In genomic region chr4:2944882-2945526, GRCh38 we compare ENCODE assay signal across 20 cellular contexts. TPM values are rescaled to one million over a fixed set of nuclear protein-coding genes. Genes with fewer than 3 reads are reported as not detected.
A peak's percentile ranks its signal among the peaks of the same experiment; 100 is the strongest.
DNase-seq lines count a peak whose midpoint lies in the region; ATAC-seq, FAIRE-seq and TF ChIP-seq lines count a peak whose summit lies in the region.
"Had no signal": no experiment of that assay in that cellular context is flagged by ENCODE, and none has a peak within 500 bp of the region (broad histone marks: within the 10 kb centered on the region; RNA-seq: fewer than 3 reads in every experiment).

No MANE protein-coding gene starts in this region.

- H3K9me3 Mint-ChIP-seq in activated naive CD8-positive, alpha-beta T cell treated with anti-CD3 and anti-CD28 coated beads, Interleukin-2, amount 10 ng/mL, durations not matched to agents 7 days and 5 days = no peaks in the 10 kb centered on the region
- no peaks in the 10 kb centered on the region for H3K9me3 Mint-ChIP-seq in activated naive CD8-positive, alpha-beta T cell treated with anti-CD3 and anti-CD28 coated beads for 36 hours
- H3K9me3 Mint-ChIP-seq: HFFc6 had no signal

- no peak overlapping the region for H3K27ac Mint-ChIP-seq in activated naive CD8-positive, alpha-beta T cell treated with anti-CD3 and anti-CD28 coated beads, Interleukin-2, amount 10 ng/mL, durations not matched to agents 7 days and 5 days
- no peak overlapping the region for H3K27ac Mint-ChIP-seq in activated naive CD8-positive, alpha-beta T cell treated with anti-CD3 and anti-CD28 coated beads for 36 hours
- H3K27ac Mint-ChIP-seq: HFFc6 had no signal

- CTCF ChIA-PET in K562 (lab: Yijun Ruan, JAX; ENCODE audit: low intra/inter-chr PET ratio) = interaction anchor here (0.6 kb wide), 1 partner anchor 10 kb away, joined by 3 read pairs; no protein-coding TSS in a partner anchor

- H3K9me3 ChIP-seq in Peyer's patch = no peaks in the 10 kb centered on the region
- no peaks in the 10 kb centered on the region for H3K9me3 ChIP-seq in K562 (replicated peaks; ENCODE audit: control insufficient read depth, insufficient read depth, low read depth, low read length)
- H3K9me3 ChIP-seq in spleen = no peaks in the 10 kb centered on the region

- TF ChIP-seq CTCF in Peyer's patch (IDR thresholded peaks at IDR 0.05) (no peak), K562 (IDR thresholded peaks at IDR 0.05 in 2 of 3, conservative IDR thresholded peaks at IDR 0.05 in 1 of 3; ENCODE audit: insufficient read depth in 2 of 3, low read depth in 1 of 3, low read length in 3 of 3) (no peak), spleen (IDR thresholded peaks at IDR 0.05 in 8 of 11, conservative IDR thresholded peaks at IDR 0.05 in 3 of 11) (no peak)

- H3K27me3 Mint-ChIP-seq in activated naive CD8-positive, alpha-beta T cell treated with anti-CD3 and anti-CD28 coated beads, Interleukin-2, amount 10 ng/mL, durations not matched to agents 7 days and 5 days = no peaks in the 10 kb centered on the region
- no peaks in the 10 kb centered on the region for H3K27me3 Mint-ChIP-seq in activated naive CD8-positive, alpha-beta T cell treated with anti-CD3 and anti-CD28 coated beads for 36 hours

- no peak for ATAC-seq in activated naive CD8-positive, alpha-beta T cell treated with anti-CD3 and anti-CD28 coated beads, Interleukin-2, amount 10 ng/mL, durations not matched to agents 7 days and 5 days (ENCODE audit: low read depth)
- no peak for ATAC-seq in K562
- ATAC-seq: Right ventricle myocardium inferior had no signal

- H3K27me3 ChIP-seq in Peyer's patch = no peaks in the 10 kb centered on the region
- no peaks in the 10 kb centered on the region for H3K27me3 ChIP-seq in K562 (ENCODE audit: control insufficient read depth in 2 of 2, insufficient read depth in 2 of 2, low read length in 2 of 2)
- H3K27me3 ChIP-seq in spleen (replicated peaks in 1 of 7) = no peaks in the 10 kb centered on the region

- BruUV-seq in K562 (replicated peaks; lab: Mats Ljungman, UMichigan) = TSS peak; percentile 27

- FAIRE-seq in K562 (lab: Jason Lieb, UNC) = no peak
- FAIRE-seq: H1 had no signal

- peaks cover 11% of the 10 kb centered on the region for H3K4me1 Mint-ChIP-seq in activated naive CD8-positive, alpha-beta T cell treated with anti-CD3 and anti-CD28 coated beads, Interleukin-2, amount 10 ng/mL, durations not matched to agents 7 days and 5 days
- H3K4me1 Mint-ChIP-seq in activated naive CD8-positive, alpha-beta T cell treated with anti-CD3 and anti-CD28 coated beads for 36 hours = peaks cover 5% of the 10 kb centered on the region
- H3K4me1 Mint-ChIP-seq: CD14-positive monocyte had no signal

- peaks cover 6% of the 10 kb centered on the region; the same call in 1 of the 2 replicates for H4K20me1 ChIP-seq in K562 (replicated peaks; ENCODE audit: control insufficient read depth, insufficient read depth, low read length)

- H3K9ac ChIP-seq in K562 (ENCODE audit: insufficient read depth in 1 of 2, low read depth in 2 of 2, low read length in 2 of 2) = no peak overlapping the region; a peak in 1 of 4 replicates

- no peak for TF ChIP-seq POLR2A in Peyer's patch (IDR thresholded peaks at IDR 0.05)
- TF ChIP-seq POLR2A in K562 (conservative IDR thresholded peaks at IDR 0.05) = no peak
- TF ChIP-seq POLR2A in spleen (IDR thresholded peaks at IDR 0.05) = no peak

- H3K9me1 ChIP-seq in K562 (ENCODE audit: control insufficient read depth, insufficient read depth, low read length) = no peaks in the 10 kb centered on the region

- H3K27ac ChIP-seq in Peyer's patch = peak overlapping the region in 1 of 4 donors; percentile 6
- no peak overlapping the region for H3K27ac ChIP-seq in K562 (ENCODE audit: extremely low read depth, low read depth, low read length)
- no peak overlapping the region for H3K27ac ChIP-seq in spleen
- H3K27ac ChIP-seq: PC-9 had no signal

- H3K4me3 ChIP-seq in Peyer's patch = no peak overlapping the region
- no peak overlapping the region for H3K4me3 ChIP-seq in K562
- H3K4me3 ChIP-seq in spleen = no peak overlapping the region
- H3K4me3 ChIP-seq: PC-9 had no signal

- peak; percentile 22 for DNase-seq in activated naive CD8-positive, alpha-beta T cell treated with anti-CD3 and anti-CD28 coated beads, Interleukin-2, amount 10 ng/mL, durations not matched to agents 7 days and 5 days
- no peak for DNase-seq in activated naive CD8-positive, alpha-beta T cell treated with anti-CD3 and anti-CD28 coated beads for 36 hours
- DNase-seq in Peyer's patch (peak in 2 of 3 donors; percentile 32 to 37), K562 (ENCODE audit: extremely low read depth in 1 of 4, low spot score in 3 of 4) (no peak), spleen (peak; percentile 62), D341Med (ENCODE audit: low spot score) (no peak)
- DNase-seq in stimulated activated CD4-positive, alpha-beta T cell treated with anti-CD3 and anti-CD28 coated beads, Interleukin-4, amount 100 ng/mL, for 4 hours = no peak
- DNase-seq: ACHN, AML-193, COR-L47, EL, HFFc6, NCI-H1092, NCI-H146, NCI-H2081 treated with DMSO at 0.1 percent for 48 hours, NCI-H510A treated with DMSO at 0.1 percent for 48 hours, PC-9 had no signal

- H3K4me1 ChIP-seq in Peyer's patch (peaks cover 0 to 13% (median 0%) of the 10 kb centered on the region in 4 donors), K562 (replicated peaks in 1 of 2; ENCODE audit: control insufficient read depth in 2 of 2, insufficient read depth in 2 of 2, low read length in 2 of 2) (peaks cover 0 to 5% of the 10 kb centered on the region in 2 experiments; a peak in 1 of 5 replicates), spleen (peaks cover 0 to 6% (median 0%) of the 10 kb centered on the region in 6 donors)

- H3K4me2 ChIP-seq in K562 (ENCODE audit: insufficient read depth, low read length) = no peak overlapping the region
- H3K4me2 ChIP-seq: PC-9 had no signal

- no peak overlapping the region for H3K4me3 Mint-ChIP-seq in activated naive CD8-positive, alpha-beta T cell treated with anti-CD3 and anti-CD28 coated beads, Interleukin-2, amount 10 ng/mL, durations not matched to agents 7 days and 5 days
- H3K4me3 Mint-ChIP-seq in activated naive CD8-positive, alpha-beta T cell treated with anti-CD3 and anti-CD28 coated beads for 36 hours = no peak overlapping the region
- H3K4me3 Mint-ChIP-seq: CD14-positive monocyte, HFFc6 had no signal

- H3K36me3 ChIP-seq in Peyer's patch (peaks cover 0 to 96% (median 0%) of the 10 kb centered on the region in 3 donors), K562 (ENCODE audit: control insufficient read depth, insufficient read depth, low read length) (peaks cover 96% of the 10 kb centered on the region), spleen (peaks cover 6 to 100% (median 98%) of the 10 kb centered on the region in 6 donors)

- intact Hi-C loops in K562 (cut with micrococcal nuclease) = no loop called here
- intact Hi-C loops in spleen (cut with DNase I; ENCODE audit: low total_unique reads) = no loop called here

- in situ Hi-C loops in K562 (cut with MboI) = no loop called here

- WGBS in K562 (ENCODE audit: insufficient coverage, low coverage, missing lambda C conversion rate) = 91% methylated on average over 19 of the region's 19 CpGs
- WGBS in spleen, 5 donors = 88 to 93% (median 90%) methylated on average over 19 of the region's 19 CpGs

- no peak for TF ChIP-seq RAD21 in K562 (CRISPR knock-in tag; conservative IDR thresholded peaks at IDR 0.05 in 1 of 2, IDR thresholded peaks at IDR 0.05 in 1 of 2)

- TF ChIP-seq EP300 in K562 (IDR thresholded peaks at IDR 0.05; ENCODE audit: low read length) = no peak

- no peak overlapping the region for H2AFZ ChIP-seq in K562 (ENCODE audit: low read depth, low read length)
- H2AFZ ChIP-seq: PC-9 had no signal

- H3K79me2 ChIP-seq in K562 (ENCODE audit: control insufficient read depth, insufficient read depth, low read length) = no peaks in the 10 kb centered on the region

- H3K36me3 Mint-ChIP-seq in activated naive CD8-positive, alpha-beta T cell treated with anti-CD3 and anti-CD28 coated beads, Interleukin-2, amount 10 ng/mL, durations not matched to agents 7 days and 5 days = peaks cover 30% of the 10 kb centered on the region
- H3K36me3 Mint-ChIP-seq in activated naive CD8-positive, alpha-beta T cell treated with anti-CD3 and anti-CD28 coated beads for 36 hours = peaks cover 34% of the 10 kb centered on the region

- POLR2A ChIA-PET in activated naive CD8-positive, alpha-beta T cell treated with anti-CD3 and anti-CD28 coated beads, Interleukin-2, amount 10 ng/mL, durations not matched to agents 7 days and 5 days (lab: Charles Lee) = interaction anchor here (0.7 to 3.0 kb wide), 2 partner anchors 9 to 15 kb away, joined by 3 to 12 read pairs; no protein-coding TSS in a partner anchor
- POLR2A ChIA-PET in K562 (lab: Yijun Ruan, JAX) = interaction anchor here (0.5 to 1.3 kb wide), 6 partner anchors 9 to 79 kb away, joined by 3 to 10 read pairs (median 4); partner anchors contain the start of genes GRK4 and NOP14

RNA-seq across cellular contexts. Expression of gene NOP14, which starts 18.2 kb away (rescaled TPM):
- total RNA-seq in activated naive CD8-positive, alpha-beta T cell treated with anti-CD3 and anti-CD28 coated beads, Interleukin-2, amount 10 ng/mL, durations not matched to agents 7 days and 5 days = 10 to 100 TPM; 36.8 to 40.3 TPM
- total RNA-seq in activated naive CD8-positive, alpha-beta T cell treated with anti-CD3 and anti-CD28 coated beads for 36 hours = 100 to 1,000 TPM in 1 of 2 experiments, 10 to 100 TPM in 1; 99.1 to 102 TPM
- total RNA-seq in Peyer's patch (10 to 100 TPM; 13.0 to 76.7 (median 18.6) TPM), K562 (2014; rRNA removed) (50.9 and 56.1 TPM in 2 replicates), K562 (2014; rRNA removed; fragmentation: Illumina TruSeq; extraction: Trizol) (53.8 and 55.0 TPM in 2 replicates), K562 (2015; rRNA removed; fragmentation: Illumina TruSeq; extraction: Trizol) (61.1 and 61.7 TPM in 2 replicates), K562 (2021) (69.8 and 76.0 TPM in 2 replicates), spleen (10 to 100 TPM; 21.1 to 30.5 (median 25.0) TPM)
- 31.1 and 38.1 TPM in 2 replicates for total RNA-seq in K562 (2011; cell fraction: chromatin; rRNA removed; ENCODE audit: low replicate concordance)
- total RNA-seq in K562 (2011; cell fraction: nucleolus; rRNA removed) = 16.3 and 18.0 TPM in 2 replicates
- 15.6 and 17.2 TPM in 2 replicates for total RNA-seq in K562 (2011; cell fraction: nucleoplasm; rRNA removed)
- polyA plus RNA-seq in K562 (2011; rRNA removed) (13.4 and 15.2 TPM in 2 replicates), K562 (2014; fragmentation: Illumina TruSeq; extraction: Trizol) (62.1 and 62.4 TPM in 2 replicates), K562 (2014; fragmentation: Nextera tagmentation; extraction: Ambion mirVana) (10 to 100 TPM; 12.7 to 12.9 TPM), K562 (2014; rRNA removed) (30.1 and 33.3 TPM in 2 replicates), spleen (10 to 100 TPM; 10.2 to 20.3 (median 12.2) TPM)
- polyA plus RNA-seq in K562 (2011; cell fraction: cytosol; rRNA removed) = 9.5 and 9.6 TPM in 2 replicates
- 22.6 and 28.3 TPM in 2 replicates for polyA plus RNA-seq in K562 (2011; cell fraction: nucleus; rRNA removed)
- polyA plus RNA-seq in K562 (2012) = 43.6 and 52.5 TPM in 2 replicates
- polyA minus RNA-seq in K562 (2011; rRNA and poly(A)+ RNA removed) = 32.6 and 36.6 TPM in 2 replicates
- polyA minus RNA-seq in K562 (2011; cell fraction: cytosol; rRNA and poly(A)+ RNA removed) = 25.7 and 27.8 TPM in 2 replicates
- 11.3 and 11.9 TPM in 2 replicates for polyA minus RNA-seq in K562 (2011; cell fraction: nucleus; rRNA and poly(A)+ RNA removed)

RNA-seq across cellular contexts. Expression of gene GRK4, which starts 18.4 kb away (rescaled TPM):
- total RNA-seq in activated naive CD8-positive, alpha-beta T cell treated with anti-CD3 and anti-CD28 coated beads, Interleukin-2, amount 10 ng/mL, durations not matched to agents 7 days and 5 days = 1 to 10 TPM; 2.4 to 3.4 TPM
- total RNA-seq in activated naive CD8-positive, alpha-beta T cell treated with anti-CD3 and anti-CD28 coated beads for 36 hours = 1 to 10 TPM; 2.6 to 3.2 TPM
- total RNA-seq in Peyer's patch (10 to 100 TPM in 1 of 4 donors, 1 to 10 TPM in 2, under 1 TPM in 1; 0.95 to 17.3 (median 1.5) TPM), K562 (2014; rRNA removed) (2.5 and 3.1 TPM in 2 replicates), K562 (2014; rRNA removed; fragmentation: Illumina TruSeq; extraction: Trizol) (4.5 and 4.6 TPM in 2 replicates), K562 (2015; rRNA removed; fragmentation: Illumina TruSeq; extraction: Trizol) (3.3 and 3.6 TPM in 2 replicates), K562 (2021) (4.8 and 4.9 TPM in 2 replicates), spleen (1 to 10 TPM; 1.8 to 4.3 (median 2.6) TPM)
- 7.9 and 8.5 TPM in 2 replicates for total RNA-seq in K562 (2011; cell fraction: chromatin; rRNA removed; ENCODE audit: low replicate concordance)
- 6.2 and 7.8 TPM in 2 replicates for total RNA-seq in K562 (2011; cell fraction: nucleolus; rRNA removed)
- total RNA-seq in K562 (2011; cell fraction: nucleoplasm; rRNA removed) = 7.3 and 8.0 TPM in 2 replicates
- polyA plus RNA-seq in K562 (2011; rRNA removed) (3.3 and 4.0 TPM in 2 replicates), K562 (2014; fragmentation: Illumina TruSeq; extraction: Trizol) (2.6 and 3.0 TPM in 2 replicates), K562 (2014; fragmentation: Nextera tagmentation; extraction: Ambion mirVana) (1 to 10 TPM; 1.1 to 1.2 TPM), K562 (2014; rRNA removed) (2.6 and 2.9 TPM in 2 replicates), spleen (1 to 10 TPM; 1.0 to 1.7 (median 1.2) TPM)
- polyA plus RNA-seq in K562 (2011; cell fraction: cytosol; rRNA removed) = 2.0 and 3.8 TPM in 2 replicates
- polyA plus RNA-seq in K562 (2011; cell fraction: nucleus; rRNA removed) = 2.5 and 2.9 TPM in 2 replicates
- 3.1 and 3.7 TPM in 2 replicates for polyA plus RNA-seq in K562 (2012)
- polyA minus RNA-seq in K562 (2011; rRNA and poly(A)+ RNA removed) = 3.0 and 3.2 TPM in 2 replicates
- 2.3 and 2.4 TPM in 2 replicates for polyA minus RNA-seq in K562 (2011; cell fraction: cytosol; rRNA and poly(A)+ RNA removed)
- polyA minus RNA-seq in K562 (2011; cell fraction: nucleus; rRNA and poly(A)+ RNA removed) = 1.9 and 3.2 TPM in 2 replicates

Comparison
In these comparisons a context has a peak if more than half of its experiments do, and no peak if none do; other contexts are left out.
1. DNase-seq: peak in activated naive CD8-positive, alpha-beta T cell treated with anti-CD3 and anti-CD28 coated beads, Interleukin-2, amount 10 ng/mL, durations not matched to agents 7 days and 5 days (single experiment), Peyer's patch (2 of 3) and spleen (single experiment); none in activated naive CD8-positive, alpha-beta T cell treated with anti-CD3 and anti-CD28 coated beads for 36 hours (single experiment), K562 (0 of 4), D341Med (single experiment) and stimulated activated CD4-positive, alpha-beta T cell treated with anti-CD3 and anti-CD28 coated beads, Interleukin-4, amount 100 ng/mL, for 4 hours (0 of 2).